Comparison of ENCODE assay signal across 3 cellular contexts in genomic region chr2:203985978-203986377, GRCh38. TPM values are rescaled to one million over a fixed set of nuclear protein-coding genes. Genes with fewer than 3 reads are reported as not detected.
"Had no signal": no experiment of that assay in that cellular context is flagged by ENCODE, and none has a peak within 500 bp of the region (broad histone marks: within the 10 kb centered on the region; RNA-seq: fewer than 3 reads in every experiment).

No MANE protein-coding gene starts in this region.

RNA-seq across cellular contexts. Expression of gene ICOS, which starts 49.4 kb away (rescaled TPM):
- polyA plus RNA-seq: neural cell, pancreas, smooth muscle cell had no signal
